20 cellular contexts compared by ENCODE assay signal in the genomic region with DNA sequence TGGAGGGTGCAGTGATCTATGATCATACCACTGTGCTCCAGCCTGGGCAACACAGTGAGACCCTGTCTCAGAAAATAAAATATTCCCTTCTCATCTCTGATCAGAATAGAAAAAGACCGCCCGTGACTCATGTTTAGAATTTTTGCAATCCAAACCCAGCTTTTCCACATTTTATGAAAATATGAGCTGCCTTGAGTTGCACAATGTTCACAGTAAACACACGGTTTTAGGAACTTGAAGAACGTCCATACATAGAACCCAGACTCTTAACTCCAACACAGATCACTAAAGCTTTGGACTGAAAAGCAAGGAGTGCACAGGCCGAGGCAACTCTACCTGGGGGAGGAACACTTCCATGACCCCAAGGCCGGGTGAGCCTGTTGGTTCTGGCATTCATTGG.
"Had no signal": no experiment of that assay in that cellular context is flagged by ENCODE, and none has a peak within 500 bp of the region (broad histone marks: within the 10 kb centered on the region; RNA-seq: fewer than 3 reads in every experiment).

No MANE protein-coding gene starts in this region.

- H3K36me3 Mint-ChIP-seq: activated naive CD4-positive, alpha-beta T cell treated with anti-CD3 and anti-CD28 coated beads, Interleukin-2, amount 10 ng/mL, durations not matched to agents 7 days and 5 days; activated naive CD8-positive, alpha-beta T cell treated with anti-CD3 and anti-CD28 coated beads for 36 hours had no signal

- H3K4me3 Mint-ChIP-seq: activated CD4-positive, alpha-beta memory T cell treated with anti-CD3 and anti-CD28 coated beads, Interleukin-2, amount 10 ng/mL, durations not matched to agents 7 days and 5 days; activated naive CD4-positive, alpha-beta T cell treated with anti-CD3 and anti-CD28 coated beads, Interleukin-2, amount 10 ng/mL, durations not matched to agents 7 days and 5 days; activated naive CD8-positive, alpha-beta T cell treated with anti-CD3 and anti-CD28 coated beads for 36 hours; activated T-helper 17 cell treated with anti-CD3 and anti-CD28 coated beads, Interleukin-2, amount 50 U/mL, for 72 hours; T-helper 1 cell treated with Interleukin-12 subunit alpha and Interleukin-12 subunit beta and Interleukin-4 antibody, amounts not matched to agents 30 μg/mL and 1 μg/mL, for 36 hours had no signal

- H3K27me3 ChIP-seq: MG63 had no signal

- DNase-seq: activated CD4-positive, alpha-beta memory T cell treated with anti-CD3 and anti-CD28 coated beads, Interleukin-2, amount 10 ng/mL, durations not matched to agents 7 days and 5 days; activated CD4-positive, alpha-beta T cell treated with anti-CD3 and anti-CD28 coated beads, Interleukin-2, amount 50 U/mL, for 1 hour; activated CD4-positive, CD25-positive, alpha-beta regulatory T cell; activated gamma-delta T cell; activated naive CD4-positive, alpha-beta T cell treated with anti-CD3 and anti-CD28 coated beads, Interleukin-2, amount 10 ng/mL, durations not matched to agents 7 days and 5 days; activated naive CD8-positive, alpha-beta T cell treated with anti-CD3 and anti-CD28 coated beads for 36 hours; activated T-cell treated with anti-CD3 and anti-CD28 coated beads for 4 hours; anterior cingulate cortex; MG63; MV-4-11; NCI-H1092 treated with DMSO at 0.1 percent for 48 hours; NCI-H1417 treated with DMSO at 0.1 percent for 48 hours; NCI-H1694; NCI-H2029 treated with DMSO at 0.1 percent for 48 hours; NCI-H510A treated with DMSO at 0.1 percent for 48 hours; NCI-H69; PC-9; SHP77 treated with DMSO at 0.1 percent for 48 hours had no signal

- H3K4me3 ChIP-seq: MG63, PC-9 had no signal

- H3K4me1 Mint-ChIP-seq: activated CD4-positive, alpha-beta memory T cell treated with anti-CD3 and anti-CD28 coated beads, Interleukin-2, amount 10 ng/mL, durations not matched to agents 7 days and 5 days; activated naive CD4-positive, alpha-beta T cell treated with anti-CD3 and anti-CD28 coated beads, Interleukin-2, amount 10 ng/mL, durations not matched to agents 7 days and 5 days; activated naive CD8-positive, alpha-beta T cell treated with anti-CD3 and anti-CD28 coated beads for 36 hours; activated T-helper 17 cell treated with anti-CD3 and anti-CD28 coated beads, Interleukin-2, amount 50 U/mL, for 72 hours had no signal

- H3K36me3 ChIP-seq: MG63 had no signal

- H3K27me3 Mint-ChIP-seq: activated naive CD4-positive, alpha-beta T cell treated with anti-CD3 and anti-CD28 coated beads, Interleukin-2, amount 10 ng/mL, durations not matched to agents 7 days and 5 days had no signal

- H2AFZ ChIP-seq: PC-9 had no signal

- H3K4me2 ChIP-seq: PC-9 had no signal

- H3K27ac ChIP-seq: PC-9 had no signal

- H3K9me3 ChIP-seq: MG63 had no signal

- H3K9me3 Mint-ChIP-seq: activated CD4-positive, alpha-beta memory T cell treated with anti-CD3 and anti-CD28 coated beads, Interleukin-2, amount 10 ng/mL, durations not matched to agents 7 days and 5 days; activated naive CD4-positive, alpha-beta T cell treated with anti-CD3 and anti-CD28 coated beads, Interleukin-2, amount 10 ng/mL, durations not matched to agents 7 days and 5 days; activated naive CD8-positive, alpha-beta T cell treated with anti-CD3 and anti-CD28 coated beads for 36 hours; activated T-helper 17 cell treated with anti-CD3 and anti-CD28 coated beads, Interleukin-2, amount 50 U/mL, for 72 hours; T-helper 1 cell treated with Interleukin-12 subunit alpha and Interleukin-12 subunit beta and Interleukin-4 antibody, amounts not matched to agents 30 μg/mL and 1 μg/mL, for 36 hours had no signal

- H3K27ac Mint-ChIP-seq: activated CD4-positive, alpha-beta memory T cell treated with anti-CD3 and anti-CD28 coated beads, Interleukin-2, amount 10 ng/mL, durations not matched to agents 7 days and 5 days; activated naive CD4-positive, alpha-beta T cell treated with anti-CD3 and anti-CD28 coated beads, Interleukin-2, amount 10 ng/mL, durations not matched to agents 7 days and 5 days; activated naive CD8-positive, alpha-beta T cell treated with anti-CD3 and anti-CD28 coated beads for 36 hours; activated T-helper 17 cell treated with anti-CD3 and anti-CD28 coated beads, Interleukin-2, amount 50 U/mL, for 72 hours; T-helper 1 cell treated with Interleukin-12 subunit alpha and Interleukin-12 subunit beta and Interleukin-4 antibody, amounts not matched to agents 30 μg/mL and 1 μg/mL, for 36 hours had no signal
